ENCODE assay signal across 8 cellular contexts in the genomic region with DNA sequence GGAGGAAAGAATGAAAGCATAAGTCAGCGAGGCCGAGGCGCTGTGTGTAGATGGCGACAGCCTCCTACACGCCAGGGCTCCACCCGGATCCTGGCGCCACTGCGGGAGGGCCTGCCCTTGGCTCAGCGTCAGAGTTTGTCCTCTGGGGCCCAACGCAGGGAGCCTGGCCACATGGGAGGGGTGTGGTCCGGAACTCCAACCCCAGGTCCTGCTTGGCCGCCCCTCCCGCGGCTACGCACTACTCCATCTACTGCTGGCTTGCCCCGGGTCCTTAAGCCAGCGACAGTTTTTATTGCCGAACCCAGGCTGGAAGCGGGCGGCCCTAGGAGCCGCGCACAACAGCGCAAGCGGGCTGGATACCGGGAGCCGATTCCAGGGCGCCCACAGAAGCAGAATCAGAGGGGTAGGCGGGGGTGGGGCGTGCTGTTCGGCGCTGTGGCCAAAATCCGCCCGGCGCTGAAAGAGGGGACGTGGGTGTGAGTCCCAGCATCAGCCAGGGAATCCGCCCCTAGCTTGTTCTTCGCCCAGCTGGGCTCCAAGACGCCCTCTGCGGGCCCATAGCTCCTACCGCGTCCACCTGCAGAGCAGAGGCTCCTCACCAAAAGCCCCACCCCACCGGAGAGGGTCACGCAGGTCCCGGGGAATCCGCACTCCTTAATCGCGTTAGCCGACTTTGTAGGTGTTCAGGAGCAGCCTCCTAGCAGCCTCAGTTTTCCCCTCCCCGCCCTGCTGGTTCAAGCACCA. TPM values are rescaled to one million over a fixed set of nuclear protein-coding genes. Genes with fewer than 3 reads are reported as not detected.
A peak's percentile ranks its signal among the peaks of the same experiment; 100 is the strongest.
DNase-seq lines count a peak whose midpoint lies in the region; ATAC-seq and TF ChIP-seq lines count a peak whose summit lies in the region.

No MANE protein-coding gene starts in this region.

- whole genome bisulfite sequencing in thymus: 11% methylated on average over 49 of the region's 49 CpGs

- H3K9me3 ChIP-seq in mucosa of descending colon: no peaks in the 10 kb centered on the region
- no peaks in the 10 kb centered on the region for H3K9me3 ChIP-seq in thymus (ENCODE audit: control insufficient read depth)

- H3K4me1 ChIP-seq in mucosa of descending colon (ENCODE audit: low read depth) (peaks cover 37% of the 10 kb centered on the region), thymus (ENCODE audit: control insufficient read depth, insufficient read depth, low read length) (peaks cover 26% of the 10 kb centered on the region)

- peaks cover 62% of the 10 kb centered on the region for H3K27me3 ChIP-seq in thymus (ENCODE audit: control insufficient read depth, insufficient read depth)

- H3K27ac ChIP-seq in thymus (ENCODE audit: low read depth): no peak overlapping the region

- intact Hi-C loops in mucosa of descending colon (cut with DNase I, micrococcal nuclease): no loop called here

- no peaks in the 10 kb centered on the region for H3K9me3 Mint-ChIP-seq in endothelial cell (ENCODE audit: unreplicated experiment)

- H3K36me3 Mint-ChIP-seq in endothelial cell (ENCODE audit: low read depth, unreplicated experiment): no peaks in the 10 kb centered on the region

- DNase-seq in Ammon's horn (ENCODE audit: low spot score): peak; percentile 38
- peak; percentile 26 for DNase-seq in NCI-H345 (lab: John Stamatoyannopoulos, UW)
- peak; percentile 48 to 67 for DNase-seq in activated CD4-positive, alpha-beta T cell treated with anti-CD3 and anti-CD28 coated beads, Interleukin-2, amount 50 U/mL, for 48 hours
- peak; percentile 62 for DNase-seq in endothelial cell (ENCODE audit: low spot score)
- DNase-seq in mucosa of descending colon: peak; percentile 92 to 94 (median 93)

- H3K27me3 Mint-ChIP-seq in endothelial cell (ENCODE audit: unreplicated experiment): peaks cover 4% of the 10 kb centered on the region

- H3K36me3 ChIP-seq in mucosa of descending colon (ENCODE audit: low read depth) (no peaks in the 10 kb centered on the region), thymus (ENCODE audit: control insufficient read depth, insufficient read depth) (no peaks in the 10 kb centered on the region)

- H3K27ac Mint-ChIP-seq in endothelial cell (ENCODE audit: unreplicated experiment): no peak overlapping the region

- peak overlapping the region; percentile 79 for H3K4me3 Mint-ChIP-seq in endothelial cell (ENCODE audit: unreplicated experiment)

- ATAC-seq in GM19395 (IDR thresholded peaks at IDR 0.05; ENCODE audit: unreplicated experiment) (peak; percentile 48), mucosa of descending colon (peak; percentile 82), HG03342 (IDR thresholded peaks at IDR 0.05; ENCODE audit: unreplicated experiment) (no peak)

- peaks cover 40% of the 10 kb centered on the region for H3K4me1 Mint-ChIP-seq in endothelial cell (ENCODE audit: unreplicated experiment)

- TF ChIP-seq CTCF in endothelial cell (IDR thresholded peaks at IDR 0.05; ENCODE audit: unreplicated experiment) (no peak), mucosa of descending colon (IDR thresholded peaks at IDR 0.05) (peak; percentile 31)

- H3K4me3 ChIP-seq in mucosa of descending colon (no peak overlapping the region), thymus (ENCODE audit: low read length) (peak overlapping the region; percentile 44)

RNA-seq across cellular contexts. Expression of a gene that starts 4.5 kb away (rescaled TPM):
- 10.6 TPM for total RNA-seq in endothelial cell (ENCODE audit: unreplicated experiment)
- total RNA-seq in mucosa of descending colon: 10 to 100 TPM in 2 of 3 donors, 1 to 10 TPM in 1; 8.5 to 20.0 (median 16.7) TPM
- 2.3 TPM for polyA plus RNA-seq in thymus

RNA-seq across cellular contexts. Expression of a gene that starts 35.3 kb away (rescaled TPM):
- 27.1 TPM for total RNA-seq in endothelial cell (ENCODE audit: unreplicated experiment)
- 10 to 100 TPM in 2 of 3 donors, 1 to 10 TPM in 1; 8.7 to 28.7 (median 28.0) TPM for total RNA-seq in mucosa of descending colon
- 16.3 TPM for polyA plus RNA-seq in thymus

RNA-seq across cellular contexts. Expression of a gene that starts 35.4 kb away (rescaled TPM):
- total RNA-seq in endothelial cell (ENCODE audit: unreplicated experiment): 0.54 TPM
- total RNA-seq in mucosa of descending colon: under 1 TPM in 2 of 3 donors, not detected in 1; 0.28 to 0.43 TPM
- polyA plus RNA-seq in thymus: 1.4 TPM

Comparison
In these comparisons a context has a peak if more than half of its experiments do, and no peak if none do; other contexts are left out.
1. DNase-seq: peak in every context shown above with its lines; median percentile 93 in mucosa of descending colon; 62 in endothelial cell; 58 in activated CD4-positive, alpha-beta T cell treated with anti-CD3 and anti-CD28 coated beads, Interleukin-2, amount 50 U/mL, for 48 hours; 38 in Ammon's horn; 26 in NCI-H345.